In the genomic region with DNA sequence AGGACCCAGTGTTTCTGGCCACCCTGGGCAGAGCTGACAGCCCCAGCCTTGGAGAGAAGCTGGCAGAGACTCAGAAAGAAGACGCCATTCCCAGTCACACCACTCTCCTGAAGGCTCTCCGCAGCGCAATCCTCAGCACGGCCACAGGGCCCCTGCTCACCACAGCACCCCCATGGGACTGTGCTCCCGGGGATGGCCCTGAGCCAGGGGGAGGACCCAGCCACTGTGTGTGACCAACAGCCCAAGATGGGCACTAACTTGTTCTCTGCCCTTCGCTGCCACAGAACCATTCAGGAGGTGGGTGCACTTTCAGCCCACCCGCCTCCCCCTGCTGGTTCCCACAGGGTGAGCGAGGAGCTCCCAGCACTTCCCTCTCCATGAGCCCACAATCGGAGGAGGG, we compare ENCODE assay signal across 13 cellular contexts. TPM values are rescaled to one million over a fixed set of nuclear protein-coding genes. Genes with fewer than 3 reads are reported as not detected.
A peak's percentile ranks its signal among the peaks of the same experiment; 100 is the strongest.
DNase-seq lines count a peak whose midpoint lies in the region; ATAC-seq and TF ChIP-seq lines count a peak whose summit lies in the region.
"Had no signal": no experiment of that assay in that cellular context is flagged by ENCODE, and none has a peak within 500 bp of the region (broad histone marks: within the 10 kb centered on the region; RNA-seq: fewer than 3 reads in every experiment).

No MANE protein-coding gene starts in this region.

- ATAC-seq in SK-N-SH treated with all-trans-retinoic acid at 6 μM for 48 hours, result peak; percentile 45
- ATAC-seq in GM21723 (IDR thresholded peaks at IDR 0.05; ENCODE audit: unreplicated experiment), result no peak

- H3K4me3 Mint-ChIP-seq in glutamatergic neuron (ENCODE audit: unreplicated experiment), result no peak overlapping the region
- H3K4me3 Mint-ChIP-seq: IgD-negative memory B cell had no signal

- no peak overlapping the region for H3K4me3 ChIP-seq in retinal pigment epithelial cell (ENCODE audit: low read length)
- H3K4me3 ChIP-seq: dorsolateral prefrontal cortex had no signal

- peaks cover 10% of the 10 kb centered on the region for H3K27me3 Mint-ChIP-seq in glutamatergic neuron (ENCODE audit: unreplicated experiment)

- no peaks in the 10 kb centered on the region for H3K36me3 Mint-ChIP-seq in glutamatergic neuron (ENCODE audit: unreplicated experiment)

- TF ChIP-seq CTCF in GM12874 (IDR thresholded peaks at IDR 0.05; ENCODE audit: insufficient read depth, low read depth, low read length) (0 out of 2 replicates have a peak, but pooled peaks have one; percentile 1), glutamatergic neuron (IDR thresholded peaks at IDR 0.05; ENCODE audit: partially characterized antibody, unreplicated experiment) (peak; percentile 32), retinal pigment epithelial cell (conservative IDR thresholded peaks at IDR 0.05; ENCODE audit: low read depth, low read length) (peak; percentile 56)

- peaks cover 6% of the 10 kb centered on the region for H3K9me3 Mint-ChIP-seq in glutamatergic neuron (ENCODE audit: unreplicated experiment)
- H3K9me3 Mint-ChIP-seq: IgD-negative memory B cell had no signal

- H3K4me1 Mint-ChIP-seq in glutamatergic neuron (ENCODE audit: low read depth, unreplicated experiment), result peaks cover 19% of the 10 kb centered on the region

- no peak for DNase-seq in glutamatergic neuron
- DNase-seq in retinal pigment epithelial cell (ENCODE audit: low read depth), result no peak
- no peak for DNase-seq in activated T-cell treated with anti-CD3 and anti-CD28 coated beads for 4 hours
- DNase-seq in NCI-H226, result no peak
- no peak for DNase-seq in stimulated activated CD4-positive, alpha-beta T cell treated with anti-CD3 and anti-CD28 coated beads, Interleukin-4, amount 100 ng/mL, for 24 hours
- DNase-seq: activated CD4-positive, alpha-beta T cell treated with anti-CD3 and anti-CD28 coated beads for 48 hours; activated naive CD4-positive, alpha-beta T cell; dorsolateral prefrontal cortex; NCI-H2107 had no signal

- H3K27ac Mint-ChIP-seq in glutamatergic neuron (ENCODE audit: unreplicated experiment), result no peak overlapping the region
- H3K27ac Mint-ChIP-seq: IgD-negative memory B cell had no signal

TF ChIP-seq in SK-N-SH treated with all-trans-retinoic acid at 6 μM for 48 hours, 23 proteins besides CTCF, POLR2A, EP300 and RAD21:
- TF ChIP-seq, protein P1, sequence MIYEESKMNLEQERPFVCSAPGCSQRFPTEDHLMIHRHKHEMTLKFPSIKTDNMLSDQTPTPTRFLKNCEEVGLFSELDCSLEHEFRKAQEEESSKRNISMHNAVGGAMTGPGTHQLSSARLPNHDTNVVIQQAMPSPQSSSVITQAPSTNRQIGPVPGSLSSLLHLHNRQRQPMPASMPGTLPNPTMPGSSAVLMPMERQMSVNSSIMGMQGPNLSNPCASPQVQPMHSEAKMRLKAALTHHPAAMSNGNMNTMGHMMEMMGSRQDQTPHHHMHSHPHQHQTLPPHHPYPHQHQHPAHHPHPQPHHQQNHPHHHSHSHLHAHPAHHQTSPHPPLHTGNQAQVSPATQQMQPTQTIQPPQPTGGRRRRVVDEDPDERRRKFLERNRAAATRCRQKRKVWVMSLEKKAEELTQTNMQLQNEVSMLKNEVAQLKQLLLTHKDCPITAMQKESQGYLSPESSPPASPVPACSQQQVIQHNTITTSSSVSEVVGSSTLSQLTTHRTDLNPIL (CRISPR knock-in tag; IDR thresholded peaks at IDR 0.05; ENCODE audit: low read depth), result no peak

RNA-seq across cellular contexts. Expression of a gene that starts 57.1 kb away (rescaled TPM):
- total RNA-seq in glutamatergic neuron (ENCODE audit: unreplicated experiment), result 47.2 TPM

RNA-seq across cellular contexts. Expression of a gene that starts 57.6 kb away (rescaled TPM):
- 46.2 TPM for total RNA-seq in glutamatergic neuron (ENCODE audit: unreplicated experiment)

Comparison
In these comparisons a context has a peak if more than half of its experiments do, and no peak if none do; other contexts are left out.
1. CTCF ChIP-seq: peak in every context shown above with its lines; median percentile 56 in retinal pigment epithelial cell; 32 in glutamatergic neuron; 1 in GM12874.